ENCODE assay signal across 22 cellular contexts in the genomic region with DNA sequence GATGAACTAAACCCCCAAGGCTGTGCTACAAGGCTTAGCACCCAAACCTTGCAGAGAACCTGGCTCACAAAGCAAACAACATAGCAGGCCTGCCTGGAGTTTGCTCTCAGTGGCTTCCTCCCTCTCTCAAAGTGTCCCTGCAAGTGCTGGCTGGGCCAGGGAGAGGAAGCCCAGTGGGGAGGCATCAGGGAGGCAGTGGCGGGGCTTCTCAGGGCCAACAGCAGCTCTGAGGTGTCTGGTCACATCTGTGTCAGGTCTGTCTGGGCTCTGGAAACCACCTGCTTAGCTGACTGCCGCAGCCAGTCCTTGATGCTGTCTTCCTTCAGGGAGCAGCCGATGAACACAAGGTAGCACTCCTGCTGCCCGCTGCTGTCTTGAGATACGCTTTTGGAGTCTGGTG.
"Had no signal": no experiment of that assay in that cellular context is flagged by ENCODE, and none has a peak within 500 bp of the region (broad histone marks: within the 10 kb centered on the region; RNA-seq: fewer than 3 reads in every experiment).

No MANE protein-coding gene starts in this region.

- H3K4me1 ChIP-seq: Peyer's patch had no signal

- H3K27me3 ChIP-seq: MG63, Peyer's patch had no signal

- H3K9ac ChIP-seq: SK-N-SH had no signal

- H3K9me3 ChIP-seq: MG63, Peyer's patch, SK-N-SH had no signal

- DNase-seq: IMR-90; Karpas-422; KG1; MG63; NCI-H1092 treated with DMSO at 0.1 percent for 48 hours; NCI-H1436; NCI-H187; NCI-H2029; NCI-H2081 treated with DMSO at 0.1 percent for 48 hours; NCI-H2171; NCI-H226; NCI-H446; NCI-H510A; NCI-H524 treated with DMSO at 0.1 percent for 48 hours; NCI-H69; NCI-H774; NK-92 treated with Interleukin-12 subunit alpha and Interleukin-12 subunit beta, amount 100 ng/mL, for 24 hours; PC-9; Peyer's patch; SHP77; SK-N-SH; SW 1271 had no signal

- H3K36me3 ChIP-seq: MG63 had no signal

- H3K4me2 ChIP-seq: PC-9, SK-N-SH had no signal

- H3K4me3 ChIP-seq: MG63, PC-9, Peyer's patch had no signal

- H3K27ac ChIP-seq: PC-9, Peyer's patch had no signal

- H2AFZ ChIP-seq: PC-9 had no signal
